11 cellular contexts compared by ENCODE assay signal in the genomic region with DNA sequence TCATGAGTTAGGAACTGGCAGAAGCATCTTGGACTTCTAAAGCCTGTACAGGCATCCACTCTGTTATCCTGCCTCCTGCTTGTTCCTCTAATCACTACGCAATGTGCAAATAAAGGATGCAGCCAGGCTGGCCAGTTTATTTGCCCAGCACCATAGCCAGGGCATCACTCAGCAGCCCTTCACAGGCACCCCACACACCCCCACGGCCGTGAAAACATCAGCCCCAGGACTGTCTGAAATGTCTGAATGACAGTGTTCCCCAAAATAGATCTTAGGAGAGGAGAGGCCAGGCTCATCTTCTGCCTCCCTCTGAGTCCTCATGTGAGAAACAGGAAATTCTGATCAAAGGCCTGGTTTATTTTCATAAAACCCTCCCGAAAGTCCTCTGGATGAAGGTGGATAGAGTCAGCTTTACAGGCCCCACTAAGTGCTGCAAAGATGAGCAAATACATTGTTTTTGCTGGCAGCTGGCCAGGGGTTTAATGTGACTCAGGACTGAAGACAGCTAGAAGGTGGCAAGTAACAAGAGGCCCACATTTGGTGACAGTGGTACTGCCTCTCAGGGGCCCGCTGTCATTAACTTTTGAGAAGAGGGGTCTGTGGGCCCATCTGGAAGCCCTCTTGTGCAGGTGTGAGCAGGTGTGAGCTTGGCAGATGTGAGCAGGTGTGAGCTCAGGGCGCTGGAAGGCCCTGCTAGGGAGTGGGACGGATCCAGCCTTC. TPM values are rescaled to one million over a fixed set of nuclear protein-coding genes. Genes with fewer than 3 reads are reported as not detected.
DNase-seq lines count a peak whose midpoint lies in the region; ATAC-seq and TF ChIP-seq lines count a peak whose summit lies in the region.
"Had no signal": no experiment of that assay in that cellular context is flagged by ENCODE, and none has a peak within 500 bp of the region (broad histone marks: within the 10 kb centered on the region; RNA-seq: fewer than 3 reads in every experiment).

No MANE protein-coding gene starts in this region.

- H3K79me2 ChIP-seq in mammary epithelial cell (ENCODE audit: insufficient read depth, low read length): no peaks in the 10 kb centered on the region

- H3K27ac ChIP-seq in RWPE1 (peak overlapping the region; percentile 35), mammary epithelial cell (ENCODE audit: insufficient read depth, low read depth, low read length) (no peak overlapping the region)
- H3K27ac ChIP-seq: epithelial cell of prostate had no signal

- no peaks in the 10 kb centered on the region for H3K36me3 ChIP-seq in mammary epithelial cell (ENCODE audit: insufficient read depth, low read length)

- no peak overlapping the region for H3K4me2 ChIP-seq in mammary epithelial cell (ENCODE audit: insufficient read depth, low read depth, low read length)

- no peak overlapping the region for H3K4me3 ChIP-seq in mammary epithelial cell (replicated peaks in 1 of 3; ENCODE audit: insufficient read depth in 1 of 3, low read depth in 2 of 3, low read length in 3 of 3)

- H3K4me1 ChIP-seq in mammary epithelial cell (ENCODE audit: insufficient read depth, low read length): no peaks in the 10 kb centered on the region

- POLR2A ChIA-PET in RWPE1 (lab: Yijun Ruan, JAX; ENCODE audit: low non-redundant PET): interaction anchor here (0.7 kb wide), 1 partner anchor 8 kb away, joined by 3 read pairs; no protein-coding TSS in a partner anchor

- no peak overlapping the region for H2AFZ ChIP-seq in mammary epithelial cell (ENCODE audit: low read depth, low read length)

- intact Hi-C loops in mammary epithelial cell (cut with micrococcal nuclease): no loop called here

- H3K9me3 ChIP-seq in mammary epithelial cell (replicated peaks; ENCODE audit: insufficient read depth, low read length): no peaks in the 10 kb centered on the region

- 96% methylated on average over 6 of the region's 7 CpGs for WGBS in mammary epithelial cell (ENCODE audit: low coverage, missing lambda C conversion rate)

- no peak for TF ChIP-seq CTCF in RWPE1 (conservative IDR thresholded peaks at IDR 0.05; ENCODE audit: low read depth)
- no peak for TF ChIP-seq CTCF in mammary epithelial cell (conservative IDR thresholded peaks at IDR 0.05 in 1 of 2, IDR thresholded peaks at IDR 0.05 in 1 of 2; ENCODE audit: extremely low read depth in 1 of 2, insufficient read depth in 1 of 2, low read depth in 1 of 2, low read length in 2 of 2)

- H3K9ac ChIP-seq in mammary epithelial cell (ENCODE audit: insufficient read depth, low read length): no peak overlapping the region

- no peaks in the 10 kb centered on the region for H3K27me3 ChIP-seq in mammary epithelial cell (ENCODE audit: insufficient read depth, low read length)

- H4K20me1 ChIP-seq in mammary epithelial cell (ENCODE audit: insufficient read depth, low read length): no peaks in the 10 kb centered on the region

- ATAC-seq in HG02885 (IDR thresholded peaks at IDR 0.05; ENCODE audit: poor library complexity, unreplicated experiment): no peak

- DNase-seq in activated CD8-positive, alpha-beta memory T cell treated with anti-CD3 and anti-CD28 coated beads for 24 hours: peak; percentile 67
- no peak for DNase-seq in activated CD8-positive, alpha-beta memory T cell treated with anti-CD3 and anti-CD28 coated beads, Interleukin-2, amount 50 U/mL, for 4 hours
- DNase-seq in RWPE1 (ENCODE audit: low spot score): no peak
- DNase-seq in mammary epithelial cell: peak; percentile 55
- peak; percentile 4 for DNase-seq in stimulated activated CD8-positive, alpha-beta memory T cell treated with anti-CD3 and anti-CD28 coated beads, Interleukin-7, amount 100 ng/mL, for 24 hours (ENCODE audit: low read depth)
- DNase-seq in GF-D8 (lab: John Stamatoyannopoulos, UW): no peak
- no peak for DNase-seq in mesenteric fat pad (ENCODE audit: low spot score)
- DNase-seq: NCI-H774 had no signal

- in situ Hi-C loops in mammary epithelial cell (cut with MboI; ENCODE audit: low sequenced_read_pairs in 2 of 2): no loop called here

- CTCF ChIA-PET in RWPE1 (lab: Yijun Ruan, JAX) (no interaction called here), mammary epithelial cell (lab: Charles Lee; ENCODE audit: low non-redundant PET) (interaction anchor here (0.7 kb wide), 1 partner anchor 27 kb away, joined by 6 read pairs; no protein-coding TSS in a partner anchor)

- no TSS peak for BruUV-seq in mammary epithelial cell (replicated peaks; lab: Mats Ljungman, UMichigan)

- dilution Hi-C loops in mammary epithelial cell (cut with HindIII; ENCODE audit: low sequenced_read_pairs): no loop called here

RNA-seq across cellular contexts. Expression of a gene that starts 32.9 kb away (rescaled TPM):
- total RNA-seq in mammary epithelial cell (10 to 100 TPM in 1 of 2 donors, 1 to 10 TPM in 1; 1.3 to 15.3 TPM), mesenteric fat pad (not detected)
- polyA plus RNA-seq in mammary epithelial cell: 3.5 TPM
- 1.1 TPM for polyA minus RNA-seq in mammary epithelial cell
- polyA plus RNA-seq: BJ had no signal

Comparison
In these comparisons a context has a peak if more than half of its experiments do, and no peak if none do; other contexts are left out.
1. DNase-seq: peak in activated CD8-positive, alpha-beta memory T cell treated with anti-CD3 and anti-CD28 coated beads for 24 hours (single experiment), mammary epithelial cell (single experiment) and stimulated activated CD8-positive, alpha-beta memory T cell treated with anti-CD3 and anti-CD28 coated beads, Interleukin-7, amount 100 ng/mL, for 24 hours (single experiment); none in activated CD8-positive, alpha-beta memory T cell treated with anti-CD3 and anti-CD28 coated beads, Interleukin-2, amount 50 U/mL, for 4 hours (single experiment), RWPE1 (single experiment), GF-D8 (single experiment) and mesenteric fat pad (single experiment).